In genomic region chr1:246617156-246617555, GRCh38 we compare ENCODE assay signal across 27 cellular contexts. TPM values are rescaled to one million over a fixed set of nuclear protein-coding genes. Genes with fewer than 3 reads are reported as not detected.
A peak's percentile ranks its signal among the peaks of the same experiment; 100 is the strongest.
DNase-seq lines count a peak whose midpoint lies in the region; ATAC-seq, FAIRE-seq and TF ChIP-seq lines count a peak whose summit lies in the region.
"Had no signal": no experiment of that assay in that cellular context is flagged by ENCODE, and none has a peak within 500 bp of the region (broad histone marks: within the 10 kb centered on the region; RNA-seq: fewer than 3 reads in every experiment).

No MANE protein-coding gene starts in this region.

- no peak for ATAC-seq in heart right ventricle
- ATAC-seq in Right ventricle myocardium superior (ENCODE audit: poor library complexity) = no peak
- no peak for ATAC-seq in HG03097 (IDR thresholded peaks at IDR 0.05; ENCODE audit: low FRiP score, unreplicated experiment)
- ATAC-seq: left cardiac atrium; natural killer cell treated with Interleukin-12 subunit alpha and Interleukin-12 subunit beta and Interleukin-15 and Interleukin-18, amount 100 ng/mL, for 72 hours had no signal

- peaks cover 0 to 33% (median 15%) of the 10 kb centered on the region in 9 donors for H3K4me1 ChIP-seq in heart right ventricle
- H3K4me1 ChIP-seq in prostate gland (replicated peaks) = peaks cover 4% of the 10 kb centered on the region
- H3K4me1 ChIP-seq in tibial artery = peaks cover 0 to 25% (median 16%) of the 10 kb centered on the region in 4 donors

- H3K27me3 ChIP-seq in heart right ventricle = no peaks in the 10 kb centered on the region
- H3K27me3 ChIP-seq in bronchial epithelial cell (ENCODE audit: control insufficient read depth, insufficient read depth, low read length) = no peaks in the 10 kb centered on the region
- no peaks in the 10 kb centered on the region for H3K27me3 ChIP-seq in prostate gland (replicated peaks; ENCODE audit: insufficient read depth)
- H3K27me3 ChIP-seq in tibial artery = no peaks in the 10 kb centered on the region
- H3K27me3 ChIP-seq: pancreas had no signal

- H3K27ac ChIP-seq in heart right ventricle = peak overlapping the region in 7 of 10 donors; percentile 15 to 67 (median 33)
- H3K27ac ChIP-seq in prostate gland = peak overlapping the region; percentile 48 to 49
- H3K27ac ChIP-seq in tibial artery = peak overlapping the region; percentile 55 to 73
- H3K27ac ChIP-seq: C4-2B, epithelial cell of prostate had no signal

- H3K4me3 ChIP-seq in heart right ventricle = no peak overlapping the region
- no peak overlapping the region for H3K4me3 ChIP-seq in bronchial epithelial cell (ENCODE audit: low read depth, low read length)
- H3K4me3 ChIP-seq in prostate gland = no peak overlapping the region
- H3K4me3 ChIP-seq in tibial artery = no peak overlapping the region
- H3K4me3 ChIP-seq: K562, pancreas, smooth muscle cell had no signal

- H3K9me3 ChIP-seq in heart right ventricle = no peaks in the 10 kb centered on the region
- H3K9me3 ChIP-seq in prostate gland = no peaks in the 10 kb centered on the region
- H3K9me3 ChIP-seq in tibial artery = no peaks in the 10 kb centered on the region
- H3K9me3 ChIP-seq: pancreas had no signal

- TF ChIP-seq CTCF in heart right ventricle (IDR thresholded peaks at IDR 0.05) (no peak), bronchial epithelial cell (IDR thresholded peaks at IDR 0.05; ENCODE audit: insufficient read depth, low read length, severe bottlenecking) (no peak), prostate gland (IDR thresholded peaks at IDR 0.05) (no peak), tibial artery (IDR thresholded peaks at IDR 0.05) (no peak)

- intact Hi-C loops in heart right ventricle (cut with DNase I) (loop anchor here in 1 of 10 donors (5.0 kb wide), 1 partner anchor 50 kb away; the partner anchor contains the start of genes CNST and TFB2M), Right ventricle myocardium superior (cut with DNase I) (no loop called here), prostate gland (cut with DNase I) (no loop called here), tibial artery (cut with DNase I; ENCODE audit: low total_unique reads) (no loop called here)

- DNase-seq in heart right ventricle (no peak), Right ventricle myocardium superior (no peak), bronchial epithelial cell (ENCODE audit: low read depth) (peak; percentile 44), prostate gland (ENCODE audit: low spot score) (no peak), tibial artery (no peak), NCI-H446 treated with DMSO at 0.1 percent for 48 hours (lab: John Stamatoyannopoulos, UW) (no peak), RPMI8226 (no peak)
- DNase-seq: ACHN; activated CD4-positive, alpha-beta T cell treated with anti-CD3 and anti-CD28 coated beads, Interleukin-2, amount 50 U/mL, for 4 hours; activated gamma-delta T cell; GOT3; left cardiac atrium; MV-4-11; NCI-H1694; NCI-H226; NCI-H82; OCI-M1; pancreas; stimulated activated CD4-positive, alpha-beta T cell treated with anti-CD3 and anti-CD28 coated beads, Interleukin-4, amount 100 ng/mL, for 1 hour had no signal

- TF ChIP-seq POLR2A in prostate gland (IDR thresholded peaks at IDR 0.05) = no peak

- FAIRE-seq in bronchial epithelial cell (lab: Jason Lieb, UNC) = no peak
- FAIRE-seq: GM12891, GM19239, K562, pancreas had no signal

- peaks cover 0 to 13% (median 0%) of the 10 kb centered on the region in 9 donors for H3K36me3 ChIP-seq in heart right ventricle
- H3K36me3 ChIP-seq in bronchial epithelial cell (ENCODE audit: control insufficient read depth, insufficient read depth, low read length) = no peaks in the 10 kb centered on the region
- no peaks in the 10 kb centered on the region for H3K36me3 ChIP-seq in prostate gland
- H3K36me3 ChIP-seq in tibial artery = peaks cover 0 to 11% (median 10%) of the 10 kb centered on the region in 3 donors
- H3K36me3 ChIP-seq: pancreas had no signal

RNA-seq across cellular contexts. Expression of gene CNST, which starts 50.9 kb away (rescaled TPM):
- 10 to 100 TPM; 13.1 to 24.4 (median 15.4) TPM for total RNA-seq in heart right ventricle
- 1 to 10 TPM; 5.6 to 6.6 TPM for polyA plus RNA-seq in heart right ventricle
- total RNA-seq in Right ventricle myocardium superior = 21.0 TPM
- total RNA-seq in bronchial epithelial cell = 10.3 and 12.0 TPM in 2 replicates
- 10 to 100 TPM; 19.4 to 52.6 TPM for total RNA-seq in prostate gland

RNA-seq across cellular contexts. Expression of gene TFB2M, which starts 51.1 kb away (rescaled TPM):
- total RNA-seq in heart right ventricle = 10 to 100 TPM; 10.1 to 16.5 (median 13.6) TPM
- 1 to 10 TPM; 2.9 to 9.9 TPM for polyA plus RNA-seq in heart right ventricle
- total RNA-seq in Right ventricle myocardium superior = 18.6 TPM
- total RNA-seq in bronchial epithelial cell = 12.3 and 16.8 TPM in 2 replicates
- 10 to 100 TPM; 10.3 to 15.1 TPM for total RNA-seq in prostate gland
